Comparison of ENCODE assay signal across 19 cellular contexts in the genomic region with DNA sequence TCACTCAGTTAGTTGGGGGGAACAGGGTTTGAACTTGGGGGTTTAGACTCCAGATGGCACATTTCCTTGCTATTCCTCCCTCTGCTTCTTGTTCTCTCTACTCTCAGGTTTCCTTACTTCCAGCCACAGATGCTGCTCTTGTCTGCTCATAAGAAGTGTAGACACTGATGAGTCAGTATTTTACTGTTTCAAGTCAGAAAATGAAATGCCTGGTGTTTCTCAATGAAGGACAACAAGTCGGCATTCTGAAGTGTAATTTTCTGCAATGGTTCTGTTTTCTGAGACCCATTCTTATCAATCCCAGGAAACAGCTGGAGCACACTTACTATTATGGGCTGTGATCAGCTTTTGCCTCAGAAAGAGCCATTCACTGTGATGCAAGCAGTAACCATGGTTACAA. TPM values are rescaled to one million over a fixed set of nuclear protein-coding genes. Genes with fewer than 3 reads are reported as not detected.
DNase-seq lines count a peak whose midpoint lies in the region; ATAC-seq, FAIRE-seq and TF ChIP-seq lines count a peak whose summit lies in the region.
"Had no signal": no experiment of that assay in that cellular context is flagged by ENCODE, and none has a peak within 500 bp of the region (broad histone marks: within the 10 kb centered on the region; RNA-seq: fewer than 3 reads in every experiment).

No MANE protein-coding gene starts in this region.

- TF ChIP-seq CTCF in A549 (IDR thresholded peaks at IDR 0.05) = no peak
- TF ChIP-seq CTCF in brain microvascular endothelial cell (IDR thresholded peaks at IDR 0.05; ENCODE audit: low read depth, low read length, missing control alignments) = no peak
- TF ChIP-seq CTCF in MM.1S (IDR thresholded peaks at IDR 0.05; ENCODE audit: low read length) = no peak

- H3K79me2 ChIP-seq in MM.1S (ENCODE audit: low read length) = no peaks in the 10 kb centered on the region

- H2AFZ ChIP-seq in MM.1S (ENCODE audit: low read length) = no peak overlapping the region

- no peaks in the 10 kb centered on the region for H3K9me2 ChIP-seq in MM.1S (replicated peaks; ENCODE audit: insufficient read depth, low read length)

- DNase-seq in A549 (ENCODE audit: low read depth in 1 of 2, low spot score in 1 of 2) (peak in 1 of 2 experiments; percentile 14), GM04504 (ENCODE audit: low read depth) (peak; percentile 32), brain microvascular endothelial cell (peak; percentile 40), kidney glomerular epithelial cell (lab: John Stamatoyannopoulos, UW) (peak; percentile 47), MM.1S (no peak)
- no peak for DNase-seq in stimulated activated CD8-positive, alpha-beta memory T cell treated with anti-CD3 and anti-CD28 coated beads, Interleukin-4, amount 100 ng/mL, for 48 hours
- no peak for DNase-seq in activated CD4-positive, alpha-beta T cell treated with anti-CD3 and anti-CD28 coated beads, Interleukin-2, amount 50 U/mL, for 1 hour
- DNase-seq: activated CD8-positive, alpha-beta memory T cell treated with anti-CD3 and anti-CD28 coated beads, Interleukin-2, amount 10 ng/mL, durations not matched to agents 7 days and 5 days; activated effector memory CD4-positive, alpha-beta T cell treated with Interleukin-2 at 50 U/mL for 16 hours; adrenal gland; CD8-positive, alpha-beta memory T cell; cerebellar nuclear complex; glutamatergic neuron; NCI-H1694 treated with DMSO at 0.1 percent for 48 hours; NCI-H524 treated with DMSO at 0.1 percent for 48 hours; stimulated activated naive CD4-positive, alpha-beta T cell treated with Interleukin-2 at 50 U/mL for 16 hours; upper lobe of left lung had no signal

- no peaks in the 10 kb centered on the region for H3K9me3 ChIP-seq in A549
- no peaks in the 10 kb centered on the region for H3K9me3 ChIP-seq in MM.1S (replicated peaks; ENCODE audit: insufficient read depth, low read length)
- H3K9me3 ChIP-seq: adrenal gland, upper lobe of left lung had no signal

- H3K9ac ChIP-seq in MM.1S (ENCODE audit: low read length) = no peak overlapping the region

- POLR2A ChIA-PET in A549 (lab: Yijun Ruan, JAX) = no interaction called here

- H3K4me3 ChIP-seq in A549 (no peak overlapping the region), brain microvascular endothelial cell (ENCODE audit: low read depth, low read length) (no peak overlapping the region), MM.1S (ENCODE audit: low read length) (no peak overlapping the region)
- H3K4me3 ChIP-seq: adrenal gland, upper lobe of left lung had no signal

- no peak for TF ChIP-seq RAD21 in A549 (conservative IDR thresholded peaks at IDR 0.05 in 1 of 2, IDR thresholded peaks at IDR 0.05 in 1 of 2)

- WGBS in A549 (ENCODE audit: missing lambda C conversion rate) = 27% methylated on average over 1 of the region's 1 CpG

- ATAC-seq in A549 = peak; percentile 54 to 66; a peak in 4 of 6 replicates
- no peak for ATAC-seq in HG02759 (IDR thresholded peaks at IDR 0.05; ENCODE audit: unreplicated experiment)
- ATAC-seq: activated CD8-positive, alpha-beta memory T cell treated with anti-CD3 and anti-CD28 coated beads, Interleukin-2, amount 10 ng/mL, durations not matched to agents 7 days and 5 days had no signal

- H3K4me2 ChIP-seq in A549 (peak overlapping the region; percentile 38; the same call in 2 of the 3 replicates), MM.1S (ENCODE audit: low read depth, low read length) (no peak overlapping the region)

- no peaks in the 10 kb centered on the region for H4K20me1 ChIP-seq in MM.1S (ENCODE audit: insufficient read depth, low read length)

- no peak for TF ChIP-seq EP300 in A549 (IDR thresholded peaks at IDR 0.05)

- FAIRE-seq in A549 (lab: Jason Lieb, UNC) = no peak
- FAIRE-seq: A204.1 had no signal

- no peaks in the 10 kb centered on the region for H3K36me3 ChIP-seq in brain microvascular endothelial cell (replicated peaks)
- no peaks in the 10 kb centered on the region for H3K36me3 ChIP-seq in MM.1S (replicated peaks; ENCODE audit: insufficient read depth, low read length)
- H3K36me3 ChIP-seq: adrenal gland, upper lobe of left lung had no signal

- TF ChIP-seq POLR2A in A549 (IDR thresholded peaks at IDR 0.05; ENCODE audit: low read length) = no peak

- in situ Hi-C loops in brain microvascular endothelial cell (cut with HindIII; ENCODE audit: low pct_ligation_motif_present, low sequenced_read_pairs) = no loop called here

- peaks cover 35% of the 10 kb centered on the region for H3K4me1 ChIP-seq in A549
- H3K4me1 ChIP-seq in MM.1S (ENCODE audit: low read length) = no peaks in the 10 kb centered on the region
- H3K4me1 ChIP-seq: adrenal gland, upper lobe of left lung had no signal

- H3F3A ChIP-seq in MM.1S (ENCODE audit: insufficient read depth, low read length) = no peaks in the 10 kb centered on the region

- peak overlapping the region in 1 of 2 experiments; percentile 4; a peak in 1 of 6 replicates for H3K27ac ChIP-seq in A549
- H3K27ac ChIP-seq in brain microvascular endothelial cell = no peak overlapping the region
- H3K27ac ChIP-seq in MM.1S (ENCODE audit: low read length) = no peak overlapping the region
- H3K27ac ChIP-seq: adrenal gland, upper lobe of left lung had no signal

- CTCF ChIA-PET in A549 (lab: Yijun Ruan, JAX) = no interaction called here

- H3K27me3 ChIP-seq in brain microvascular endothelial cell (replicated peaks) = no peaks in the 10 kb centered on the region
- H3K27me3 ChIP-seq in MM.1S (replicated peaks; ENCODE audit: insufficient read depth, low read length) = no peaks in the 10 kb centered on the region
- H3K27me3 ChIP-seq: adrenal gland, upper lobe of left lung had no signal

TF ChIP-seq in A549, 52 proteins besides CTCF, POLR2A, EP300 and RAD21:
- TF ChIP-seq HEYL (CRISPR knock-in tag; IDR thresholded peaks at IDR 0.05) (no peak), EHF (CRISPR knock-in tag; IDR thresholded peaks at IDR 0.05) (no peak), FOXS1 (CRISPR knock-in tag; IDR thresholded peaks at IDR 0.05) (no peak), MAZ (IDR thresholded peaks at IDR 0.05; ENCODE audit: borderline replicate concordance, low read depth, low read length) (no peak), ZNF302 (CRISPR knock-in tag; IDR thresholded peaks at IDR 0.05) (no peak), CBX8 (IDR thresholded peaks at IDR 0.05) (no peak), NPAS2 (CRISPR knock-in tag; IDR thresholded peaks at IDR 0.05; ENCODE audit: borderline replicate concordance) (no peak), JUNB (IDR thresholded peaks at IDR 0.05) (peak; percentile 14; the same call in 1 of the 2 replicates), MAFK (IDR thresholded peaks at IDR 0.05; ENCODE audit: partially characterized antibody) (peak; percentile 19)
TF ChIP-seq in A549: peak in this region for 2.

RNA-seq across cellular contexts. Expression of gene SLC4A4, which starts 41.9 kb away (rescaled TPM):
- polyA plus RNA-seq in A549 (2011; rRNA removed) = 2.9 TPM in 2 replicates
- 0.37 and 0.45 TPM in 2 replicates for polyA plus RNA-seq in A549 (2012; cell fraction: cytosol; rRNA removed)
- 0.54 and 0.59 TPM in 2 replicates for polyA plus RNA-seq in A549 (2012; cell fraction: nucleus; rRNA removed)
- 1.7 to 1.8 TPM (median 1.7 TPM) in 3 replicates for polyA plus RNA-seq in A549 (2017; fragmentation: RNase III; extraction: RNeasy Plus Mini Kit Qiagen cat#74134 plus additional on column Dnase treatment)
- 5.0 and 5.5 TPM in 2 replicates for polyA minus RNA-seq in A549 (2011; rRNA and poly(A)+ RNA removed)

Comparison
In these comparisons a context has a peak if more than half of its experiments do, and no peak if none do; other contexts are left out.
1. DNase-seq: peak in GM04504 (single experiment), brain microvascular endothelial cell (single experiment) and kidney glomerular epithelial cell (single experiment); none in stimulated activated CD8-positive, alpha-beta memory T cell treated with anti-CD3 and anti-CD28 coated beads, Interleukin-4, amount 100 ng/mL, for 48 hours (single experiment), MM.1S (single experiment) and activated CD4-positive, alpha-beta T cell treated with anti-CD3 and anti-CD28 coated beads, Interleukin-2, amount 50 U/mL, for 1 hour (single experiment).